In the genomic region with DNA sequence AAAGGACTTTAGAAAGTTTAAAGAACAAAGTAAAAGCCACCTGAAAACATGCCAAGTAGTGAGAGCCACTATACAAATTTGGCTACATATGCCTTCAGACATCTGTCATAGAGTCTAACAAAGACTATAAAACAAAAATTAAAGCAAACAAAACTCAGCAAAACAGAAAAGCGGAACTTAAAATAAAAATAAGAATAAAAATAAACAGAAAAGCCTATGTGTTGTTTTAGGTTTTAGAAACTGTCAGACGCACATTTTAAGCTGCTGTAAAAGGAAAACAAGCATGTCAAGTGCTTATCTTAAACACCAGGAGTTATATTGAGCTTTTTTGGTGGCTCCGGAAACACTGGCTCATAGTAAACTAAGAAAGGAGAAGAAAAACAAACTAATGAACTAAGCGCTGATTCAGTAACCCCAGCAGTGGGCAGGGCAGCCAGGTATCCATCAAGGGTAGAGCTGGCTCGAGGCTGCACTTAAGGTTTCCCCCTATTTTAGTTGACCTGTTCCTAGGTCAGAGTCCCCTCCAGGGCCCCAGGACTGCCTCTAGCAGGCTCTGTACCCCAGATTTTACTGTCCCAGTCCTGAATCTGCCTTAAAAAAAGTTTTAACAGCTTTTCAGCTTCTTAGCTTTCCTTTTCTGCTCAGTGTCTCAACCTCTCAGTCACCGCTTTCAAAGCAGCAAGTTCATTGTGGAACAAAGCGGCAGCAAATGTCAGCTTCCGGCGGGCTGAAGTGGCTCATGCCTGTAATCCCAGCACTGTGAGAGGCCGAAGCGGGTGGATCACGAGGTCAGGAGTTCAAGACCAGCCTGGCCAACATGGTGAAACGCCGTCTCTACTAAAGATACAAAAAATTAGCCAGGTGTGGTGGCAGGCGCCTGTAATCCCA, we compare ENCODE assay signal across 8 cellular contexts. TPM values are rescaled to one million over a fixed set of nuclear protein-coding genes. Genes with fewer than 3 reads are reported as not detected.
DNase-seq lines count a peak whose midpoint lies in the region; ATAC-seq, FAIRE-seq and TF ChIP-seq lines count a peak whose summit lies in the region.

No MANE protein-coding gene starts in this region.

- no peak for TF ChIP-seq RAD21 in A549 (conservative IDR thresholded peaks at IDR 0.05 in 1 of 2, IDR thresholded peaks at IDR 0.05 in 1 of 2)

- POLR2A ChIA-PET in A549 (lab: Yijun Ruan, JAX), result no interaction called here

- CTCF ChIA-PET in A549 (lab: Yijun Ruan, JAX), result interaction anchor here (1.2 to 2.1 kb wide), 3 partner anchors 11 to 17 kb away, joined by 3 to 15 read pairs (median 4); no protein-coding TSS in a partner anchor

- no peak for TF ChIP-seq EP300 in A549 (IDR thresholded peaks at IDR 0.05)

- H3K4me2 ChIP-seq in A549 (peak overlapping the region; percentile 42; the same call in 1 of the 3 replicates), fibroblast of lung (ENCODE audit: extremely low read depth, insufficient read depth, low read length) (peak overlapping the region; percentile 62)

- H3K9me3 ChIP-seq in A549 (no peaks in the 10 kb centered on the region), fibroblast of lung (ENCODE audit: control insufficient read depth, insufficient read depth, low read depth, low read length) (no peaks in the 10 kb centered on the region)

- no peaks in the 10 kb centered on the region for H3K27me3 ChIP-seq in fibroblast of lung (ENCODE audit: control insufficient read depth, insufficient read depth, low read length)

- H3K4me1 ChIP-seq in A549 (no peaks in the 10 kb centered on the region; the same call in 2 of the 3 replicates), fibroblast of lung (ENCODE audit: control insufficient read depth, extremely low read depth, insufficient read depth, low read length) (peaks cover 5% of the 10 kb centered on the region)

- no peak for TF ChIP-seq POLR2A in A549 (IDR thresholded peaks at IDR 0.05; ENCODE audit: low read length)

- H3K9ac ChIP-seq in fibroblast of lung (ENCODE audit: insufficient read depth, low read length), result peak overlapping the region; percentile 20

- peak; percentile 58 to 64; a peak in 2 of 6 replicates for ATAC-seq in A549
- peak; percentile 61 for ATAC-seq in GM19043 (IDR thresholded peaks at IDR 0.05; ENCODE audit: low read depth, unreplicated experiment)
- ATAC-seq in HG03354 (IDR thresholded peaks at IDR 0.05; ENCODE audit: poor library complexity, severe bottlenecking, unreplicated experiment), result peak; percentile 81

- H4K20me1 ChIP-seq in fibroblast of lung (ENCODE audit: control insufficient read depth, extremely low read depth, insufficient read depth, low read length), result no peaks in the 10 kb centered on the region

- peak overlapping the region; percentile 78 for H2AFZ ChIP-seq in fibroblast of lung (ENCODE audit: low read length)

- no peaks in the 10 kb centered on the region for H3K79me2 ChIP-seq in fibroblast of lung (ENCODE audit: control insufficient read depth, insufficient read depth, low read length)

- TF ChIP-seq CTCF in A549 (IDR thresholded peaks at IDR 0.05), result no peak
- no peak for TF ChIP-seq CTCF in fibroblast of lung (conservative IDR thresholded peaks at IDR 0.05 in 1 of 2, IDR thresholded peaks at IDR 0.05 in 1 of 2; ENCODE audit: low read depth in 1 of 2, low read length in 2 of 2)

- DNase-seq in A549 (ENCODE audit: low read depth in 1 of 2, low spot score in 1 of 2) (no peak), fibroblast of lung (ENCODE audit: low read depth in 2 of 2) (peak; percentile 20 to 32), posterior cingulate gyrus (no peak), NCI-H345 (lab: John Stamatoyannopoulos, UW) (no peak)
- peak; percentile 22 to 28 for DNase-seq in activated CD4-positive, alpha-beta T cell treated with anti-CD3 and anti-CD28 coated beads, Interleukin-2, amount 50 U/mL, for 4 hours
- DNase-seq in stimulated activated CD8-positive, alpha-beta memory T cell treated with anti-CD3 and anti-CD28 coated beads, Interleukin-15, amount 100 ng/mL, for 4 hours (ENCODE audit: low read depth in 2 of 2), result peak; percentile 11 to 28

- no peak overlapping the region for H3K4me3 ChIP-seq in A549
- peak overlapping the region in 3 of 4 experiments; percentile 12 to 28 (median 18) for H3K4me3 ChIP-seq in fibroblast of lung (replicated peaks in 1 of 4; ENCODE audit: control extremely low read depth in 1 of 4, insufficient read depth in 1 of 4, low read depth in 3 of 4, low read length in 4 of 4)

- H3K36me3 ChIP-seq in fibroblast of lung (ENCODE audit: control insufficient read depth, insufficient read depth, low read length), result peaks cover 2% of the 10 kb centered on the region

- no peak for FAIRE-seq in A549 (lab: Jason Lieb, UNC)

- intact Hi-C loops in posterior cingulate gyrus (cut with DNase I), result no loop called here

- 67% methylated on average over 13 of the region's 15 CpGs for WGBS in A549 (ENCODE audit: missing lambda C conversion rate)

- H3K27ac ChIP-seq in A549 (no peak overlapping the region), fibroblast of lung (ENCODE audit: insufficient read depth, low read length) (no peak overlapping the region)

TF ChIP-seq in A549, 52 proteins besides CTCF, POLR2A, EP300 and RAD21 (continues in another document):
- TF ChIP-seq, protein P1, sequence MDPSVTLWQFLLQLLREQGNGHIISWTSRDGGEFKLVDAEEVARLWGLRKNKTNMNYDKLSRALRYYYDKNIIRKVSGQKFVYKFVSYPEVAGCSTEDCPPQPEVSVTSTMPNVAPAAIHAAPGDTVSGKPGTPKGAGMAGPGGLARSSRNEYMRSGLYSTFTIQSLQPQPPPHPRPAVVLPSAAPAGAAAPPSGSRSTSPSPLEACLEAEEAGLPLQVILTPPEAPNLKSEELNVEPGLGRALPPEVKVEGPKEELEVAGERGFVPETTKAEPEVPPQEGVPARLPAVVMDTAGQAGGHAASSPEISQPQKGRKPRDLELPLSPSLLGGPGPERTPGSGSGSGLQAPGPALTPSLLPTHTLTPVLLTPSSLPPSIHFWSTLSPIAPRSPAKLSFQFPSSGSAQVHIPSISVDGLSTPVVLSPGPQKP (IDR thresholded peaks at IDR 0.05; ENCODE audit: low read depth, low read length), result no peak
- TF ChIP-seq, protein P2, sequence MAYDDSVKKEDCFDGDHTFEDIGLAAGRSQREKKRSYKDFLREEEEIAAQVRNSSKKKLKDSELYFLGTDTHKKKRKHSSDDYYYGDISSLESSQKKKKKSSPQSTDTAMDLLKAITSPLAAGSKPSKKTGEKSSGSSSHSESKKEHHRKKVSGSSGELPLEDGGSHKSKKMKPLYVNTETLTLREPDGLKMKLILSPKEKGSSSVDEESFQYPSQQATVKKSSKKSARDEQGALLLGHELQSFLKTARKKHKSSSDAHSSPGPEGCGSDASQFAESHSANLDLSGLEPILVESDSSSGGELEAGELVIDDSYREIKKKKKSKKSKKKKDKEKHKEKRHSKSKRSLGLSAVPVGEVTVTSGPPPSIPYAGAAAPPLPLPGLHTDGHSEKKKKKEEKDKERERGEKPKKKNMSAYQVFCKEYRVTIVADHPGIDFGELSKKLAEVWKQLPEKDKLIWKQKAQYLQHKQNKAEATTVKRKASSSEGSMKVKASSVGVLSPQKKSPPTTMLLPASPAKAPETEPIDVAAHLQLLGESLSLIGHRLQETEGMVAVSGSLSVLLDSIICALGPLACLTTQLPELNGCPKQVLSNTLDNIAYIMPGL (CRISPR knock-in tag; IDR thresholded peaks at IDR 0.05; ENCODE audit: borderline replicate concordance), result no peak
- TF ChIP-seq HOXA7 (CRISPR knock-in tag; IDR thresholded peaks at IDR 0.05) (no peak), HOXB5 (CRISPR knock-in tag; IDR thresholded peaks at IDR 0.05) (no peak), EHMT2 (IDR thresholded peaks at IDR 0.05; ENCODE audit: low read depth) (no peak), RARB (CRISPR knock-in tag; IDR thresholded peaks at IDR 0.05) (no peak), EHF (CRISPR knock-in tag; IDR thresholded peaks at IDR 0.05) (no peak), BHLHE40 (IDR thresholded peaks at IDR 0.05; ENCODE audit: low read depth, low read length) (no peak), NFE2L2 (conservative IDR thresholded peaks at IDR 0.05; ENCODE audit: low read length) (no peak), HOXB13 (CRISPR knock-in tag; IDR thresholded peaks at IDR 0.05; ENCODE audit: low read depth) (no peak), TP53 (CRISPR knock-in tag; IDR thresholded peaks at IDR 0.05) (no peak)
- TF ChIP-seq, protein P3, sequence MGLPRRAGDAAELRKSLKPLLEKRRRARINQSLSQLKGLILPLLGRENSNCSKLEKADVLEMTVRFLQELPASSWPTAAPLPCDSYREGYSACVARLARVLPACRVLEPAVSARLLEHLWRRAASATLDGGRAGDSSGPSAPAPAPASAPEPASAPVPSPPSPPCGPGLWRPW (IDR thresholded peaks at IDR 0.05), result no peak
- TF ChIP-seq, protein P4, sequence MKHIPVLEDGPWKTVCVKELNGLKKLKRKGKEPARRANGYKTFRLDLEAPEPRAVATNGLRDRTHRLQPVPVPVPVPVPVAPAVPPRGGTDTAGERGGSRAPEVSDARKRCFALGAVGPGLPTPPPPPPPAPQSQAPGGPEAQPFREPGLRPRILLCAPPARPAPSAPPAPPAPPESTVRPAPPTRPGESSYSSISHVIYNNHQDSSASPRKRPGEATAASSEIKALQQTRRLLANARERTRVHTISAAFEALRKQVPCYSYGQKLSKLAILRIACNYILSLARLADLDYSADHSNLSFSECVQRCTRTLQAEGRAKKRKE (CRISPR knock-in tag; IDR thresholded peaks at IDR 0.05; ENCODE audit: low read depth), result no peak

RNA-seq across cellular contexts. Expression of a gene that starts 15.3 kb away (rescaled TPM):
- polyA plus RNA-seq in A549 (2011; rRNA removed) (17.5 and 28.5 TPM in 2 replicates), A549 (2017; fragmentation: RNase III; extraction: RNeasy Plus Mini Kit Qiagen cat#74134 plus additional on column Dnase treatment) (13.9 to 15.7 TPM (median 14.7 TPM) in 3 replicates), fibroblast of lung (22.5 and 23.1 TPM in 2 replicates)
- 14.8 and 16.4 TPM in 2 replicates for polyA plus RNA-seq in A549 (2012; cell fraction: cytosol; rRNA removed)
- polyA plus RNA-seq in A549 (2012; cell fraction: nucleus; rRNA removed), result 21.0 and 22.8 TPM in 2 replicates
- polyA minus RNA-seq in A549 (2011; rRNA and poly(A)+ RNA removed), result 12.7 and 13.5 TPM in 2 replicates
- total RNA-seq in fibroblast of lung, result 22.1 and 29.6 TPM in 2 replicates
- polyA plus RNA-seq in fibroblast of lung (2012), result 17.7 and 18.5 TPM in 2 replicates
- polyA minus RNA-seq in fibroblast of lung (ENCODE audit: low replicate concordance), result 9.2 and 10.4 TPM in 2 replicates

RNA-seq across cellular contexts. Expression of a gene that starts 34.9 kb away (rescaled TPM):
- 34.4 and 43.3 TPM in 2 replicates for polyA plus RNA-seq in A549 (2011; rRNA removed)
- 6.8 and 9.1 TPM in 2 replicates for polyA plus RNA-seq in A549 (2012; cell fraction: cytosol; rRNA removed)
- polyA plus RNA-seq in A549 (2012; cell fraction: nucleus; rRNA removed), result 9.5 and 12.9 TPM in 2 replicates
- 25.3 to 29.4 TPM (median 26.9 TPM) in 3 replicates for polyA plus RNA-seq in A549 (2017; fragmentation: RNase III; extraction: RNeasy Plus Mini Kit Qiagen cat#74134 plus additional on column Dnase treatment)
- 14.3 and 14.4 TPM in 2 replicates for polyA minus RNA-seq in A549 (2011; rRNA and poly(A)+ RNA removed)
- 59.8 and 78.8 TPM in 2 replicates for total RNA-seq in fibroblast of lung
- 37.6 and 48.4 TPM in 2 replicates for polyA plus RNA-seq in fibroblast of lung
- 33.8 and 43.9 TPM in 2 replicates for polyA plus RNA-seq in fibroblast of lung (2012)
- polyA minus RNA-seq in fibroblast of lung (ENCODE audit: low replicate concordance), result 7.8 and 9.1 TPM in 2 replicates

Comparison
In these comparisons a context has a peak if more than half of its experiments do, and no peak if none do; other contexts are left out.
1. DNase-seq: peak in activated CD4-positive, alpha-beta T cell treated with anti-CD3 and anti-CD28 coated beads, Interleukin-2, amount 50 U/mL, for 4 hours (2 of 2), fibroblast of lung (2 of 2) and stimulated activated CD8-positive, alpha-beta memory T cell treated with anti-CD3 and anti-CD28 coated beads, Interleukin-15, amount 100 ng/mL, for 4 hours (2 of 2); none in A549 (0 of 2), posterior cingulate gyrus (0 of 10) and NCI-H345 (single experiment).
2. Peak in every context shown above with its lines, with median percentiles within 50 percentile points of each other: ATAC-seq.